1 cellular context compared by ENCODE assay signal in genomic region chr2:215617060-215617824, GRCh38.
TF ChIP-seq lines count a peak whose summit lies in the region.

No MANE protein-coding gene starts in this region.

TF ChIP-seq in K562, 482 proteins besides CTCF, POLR2A, EP300 and RAD21 (continued from another document):
- TF ChIP-seq FOS (IDR thresholded peaks at IDR 0.05; ENCODE audit: extremely low read depth, insufficient read length): no peak
- peak; percentile 29 for TF ChIP-seq MEIS2 (IDR thresholded peaks at IDR 0.05; ENCODE audit: partially characterized antibody)
- peak; percentile 56 to 83; a peak in 3 of 4 replicates for TF ChIP-seq TRIM24 (IDR thresholded peaks at IDR 0.05)
- peak; percentile 97 for TF ChIP-seq ZNF12 (CRISPR knock-in tag; IDR thresholded peaks at IDR 0.05)
- peak; percentile 61 for TF ChIP-seq PKNOX1 (IDR thresholded peaks at IDR 0.05)
- peak; percentile 10; the same call in 1 of the 2 replicates for TF ChIP-seq CEBPG (CRISPR knock-in tag; IDR thresholded peaks at IDR 0.05)
- no peak for TF ChIP-seq CEBPG (tag; conservative IDR thresholded peaks at IDR 0.05 in 1 of 2, IDR thresholded peaks at IDR 0.05 in 1 of 2)
